ENCODE assay signal across 28 cellular contexts in genomic region chr1:27306071-27306470, GRCh38.
"Had no signal": no experiment of that assay in that cellular context is flagged by ENCODE, and none has a peak within 500 bp of the region (broad histone marks: within the 10 kb centered on the region; RNA-seq: fewer than 3 reads in every experiment).

No MANE protein-coding gene starts in this region.

- DNase-seq: activated B cell treated with CpG ODN at 0.5 μM for 24 hours; activated CD8-positive, alpha-beta memory T cell treated with anti-CD3 and anti-CD28 coated beads for 24 hours; activated CD8-positive, alpha-beta memory T cell treated with anti-CD3 and anti-CD28 coated beads, Interleukin-2, amount 50 U/mL, for 4 hours; activated effector memory CD4-positive, alpha-beta T cell treated with anti-CD3 and anti-CD28 coated beads, Interleukin-2, amount 50 U/mL, for 16 hours; activated naive CD4-positive, alpha-beta T cell treated with anti-CD3 and anti-CD28 coated beads for 36 hours; activated naive CD8-positive, alpha-beta T cell treated with anti-CD3 and anti-CD28 coated beads for 36 hours; activated T-cell treated with anti-CD3 and anti-CD28 coated beads, Interleukin-2, amount 50 U/mL, for 1 hour; brain microvascular endothelial cell; caudate nucleus; cortex of kidney; foreskin keratinocyte; heart right ventricle; kidney glomerular epithelial cell; lower lobe of right lung; mesenchymal stem cell; naive thymus-derived CD8-positive, alpha-beta T cell; ovary; sigmoid colon; small intestine; stimulated activated naive CD4-positive, alpha-beta T cell; T-helper 1 cell had no signal

- H3K27ac Mint-ChIP-seq: activated B cell treated with CpG ODN at 0.5 μM for 24 hours; activated naive CD4-positive, alpha-beta T cell treated with anti-CD3 and anti-CD28 coated beads for 36 hours; activated naive CD8-positive, alpha-beta T cell treated with anti-CD3 and anti-CD28 coated beads for 36 hours; activated T-helper 1 cell treated with anti-CD3 and anti-CD28 coated beads, Interleukin-12 subunit alpha, Interleukin-12 subunit beta, Interleukin-2, Interleukin-4 antibody, amounts not matched to agents 30 ng/mL and 10 ng/mL and 1 ng/mL, durations not matched to agents 14 hours and 24 hours and 36 hours; naive thymus-derived CD8-positive, alpha-beta T cell; T-helper 2 cell treated with Interferon-gamma antibody and Interleukin-4, amounts not matched to agents 5 μg/mL and 100 μg/mL, for 36 hours had no signal

- H3K27me3 Mint-ChIP-seq: activated B cell treated with CpG ODN at 0.5 μM for 24 hours; activated naive CD8-positive, alpha-beta T cell treated with anti-CD3 and anti-CD28 coated beads for 36 hours; naive thymus-derived CD8-positive, alpha-beta T cell had no signal

- ATAC-seq: foreskin keratinocyte; left lobe of liver; lower lobe of right lung; naive thymus-derived CD8-positive, alpha-beta T cell had no signal

- H3K4me3 ChIP-seq: ascending aorta, esophagus muscularis mucosa, heart right ventricle, lower lobe of right lung, ovary, prostate gland, sigmoid colon, tibial nerve had no signal

- H3K4me3 Mint-ChIP-seq: activated B cell treated with CpG ODN at 0.5 μM for 24 hours; activated naive CD4-positive, alpha-beta T cell treated with anti-CD3 and anti-CD28 coated beads for 36 hours; activated naive CD8-positive, alpha-beta T cell treated with anti-CD3 and anti-CD28 coated beads for 36 hours; activated T-helper 1 cell treated with anti-CD3 and anti-CD28 coated beads, Interleukin-12 subunit alpha, Interleukin-12 subunit beta, Interleukin-2, Interleukin-4 antibody, amounts not matched to agents 30 ng/mL and 10 ng/mL and 1 ng/mL, durations not matched to agents 14 hours and 24 hours and 36 hours; naive thymus-derived CD8-positive, alpha-beta T cell; T-helper 2 cell treated with Interferon-gamma antibody and Interleukin-4, amounts not matched to agents 5 μg/mL and 100 μg/mL, for 36 hours had no signal

- H3K4me1 ChIP-seq: ascending aorta, foreskin keratinocyte, prostate gland had no signal

- H3K36me3 ChIP-seq: brain microvascular endothelial cell, ovary had no signal

- H3K27me3 ChIP-seq: ascending aorta, brain microvascular endothelial cell, esophagus muscularis mucosa, foreskin keratinocyte, heart right ventricle, ovary, sigmoid colon, tibial nerve had no signal

- FAIRE-seq: small intestine had no signal

- H3K36me3 Mint-ChIP-seq: activated naive CD8-positive, alpha-beta T cell treated with anti-CD3 and anti-CD28 coated beads for 36 hours had no signal

- H3K27ac ChIP-seq: ascending aorta, brain microvascular endothelial cell, esophagus muscularis mucosa, foreskin keratinocyte, heart right ventricle, lower lobe of right lung, ovary, prostate gland, sigmoid colon, tibial nerve had no signal

- H3K9me3 ChIP-seq: ascending aorta, esophagus muscularis mucosa, heart right ventricle, lower lobe of right lung, ovary, prostate gland, sigmoid colon, tibial nerve had no signal

- H3K9me3 Mint-ChIP-seq: activated B cell treated with CpG ODN at 0.5 μM for 24 hours; activated naive CD4-positive, alpha-beta T cell treated with anti-CD3 and anti-CD28 coated beads for 36 hours; activated naive CD8-positive, alpha-beta T cell treated with anti-CD3 and anti-CD28 coated beads for 36 hours; activated T-helper 1 cell treated with anti-CD3 and anti-CD28 coated beads, Interleukin-12 subunit alpha, Interleukin-12 subunit beta, Interleukin-2, Interleukin-4 antibody, amounts not matched to agents 30 ng/mL and 10 ng/mL and 1 ng/mL, durations not matched to agents 14 hours and 24 hours and 36 hours; naive thymus-derived CD8-positive, alpha-beta T cell; T-helper 2 cell treated with Interferon-gamma antibody and Interleukin-4, amounts not matched to agents 5 μg/mL and 100 μg/mL, for 36 hours had no signal

- H3K4me1 Mint-ChIP-seq: activated B cell treated with CpG ODN at 0.5 μM for 24 hours; activated naive CD8-positive, alpha-beta T cell treated with anti-CD3 and anti-CD28 coated beads for 36 hours had no signal
